12 cellular contexts compared by ENCODE assay signal in genomic region chr3:141242035-141242721, GRCh38. TPM values are rescaled to one million over a fixed set of nuclear protein-coding genes. Genes with fewer than 3 reads are reported as not detected.
A peak's percentile ranks its signal among the peaks of the same experiment; 100 is the strongest.
DNase-seq lines count a peak whose midpoint lies in the region; ATAC-seq and TF ChIP-seq lines count a peak whose summit lies in the region.
"Had no signal": no experiment of that assay in that cellular context is flagged by ENCODE, and none has a peak within 500 bp of the region (broad histone marks: within the 10 kb centered on the region; RNA-seq: fewer than 3 reads in every experiment).

No MANE protein-coding gene starts in this region.

- H3K9me3 Mint-ChIP-seq in activated CD8-positive, alpha-beta T cell treated with anti-CD3 and anti-CD28 coated beads for 36 hours: no peaks in the 10 kb centered on the region

- no peak overlapping the region for H2AFZ ChIP-seq in SK-N-SH (ENCODE audit: low read depth)

- H3K4me2 ChIP-seq in SK-N-SH: no peak overlapping the region

- H3K27me3 Mint-ChIP-seq in activated CD8-positive, alpha-beta T cell treated with anti-CD3 and anti-CD28 coated beads for 36 hours: no peaks in the 10 kb centered on the region

- peaks cover 5% of the 10 kb centered on the region for H3F3A ChIP-seq in SK-N-SH (replicated peaks; ENCODE audit: insufficient read depth)

- no peak overlapping the region for H3K9ac ChIP-seq in SK-N-SH

- TF ChIP-seq RAD21 in SK-N-SH (IDR thresholded peaks at IDR 0.05; ENCODE audit: low read length): no peak

- no peak for TF ChIP-seq CTCF in SK-N-SH (IDR thresholded peaks at IDR 0.05)
- TF ChIP-seq CTCF in activated CD8-positive, alpha-beta T cell treated with anti-CD3 and anti-CD28 coated beads for 36 hours (IDR thresholded peaks at IDR 0.05): no peak
- TF ChIP-seq CTCF in right atrium auricular region (IDR thresholded peaks at IDR 0.05): no peak
- TF ChIP-seq CTCF in thoracic aorta (IDR thresholded peaks at IDR 0.05): no peak

- H3K9me2 ChIP-seq in SK-N-SH: no peaks in the 10 kb centered on the region

- no peak overlapping the region for H3K27ac ChIP-seq in SK-N-SH (ENCODE audit: low read depth in 2 of 2, low read length in 1 of 2)
- peak overlapping the region; percentile 79 to 92 for H3K27ac ChIP-seq in right atrium auricular region
- H3K27ac ChIP-seq in thoracic aorta: peak overlapping the region; percentile 72 to 86
- H3K27ac ChIP-seq: prostate gland had no signal

- intact Hi-C loops in activated CD8-positive, alpha-beta T cell treated with anti-CD3 and anti-CD28 coated beads for 36 hours (cut with micrococcal nuclease): no loop called here

- WGBS in SK-N-SH (ENCODE audit: low lambda C conversion rate): 91% methylated on average over 7 of the region's 7 CpGs

- ATAC-seq in SK-N-SH treated with all-trans-retinoic acid at 6 μM for 48 hours: peak; percentile 12; the same call in 2 of the 3 replicates
- ATAC-seq in activated CD8-positive, alpha-beta T cell treated with anti-CD3 and anti-CD28 coated beads for 36 hours: no peak
- ATAC-seq in thoracic aorta (ENCODE audit: insufficient number of reproducible peaks, low FRiP score, low read depth): peak; percentile 7
- ATAC-seq in GM19023 (IDR thresholded peaks at IDR 0.05; ENCODE audit: unreplicated experiment): no peak

- H3K4me3 Mint-ChIP-seq in activated CD8-positive, alpha-beta T cell treated with anti-CD3 and anti-CD28 coated beads for 36 hours: no peak overlapping the region

- DNase-seq in SK-N-SH (no peak), right atrium auricular region (ENCODE audit: low spot score) (no peak), thoracic aorta (ENCODE audit: low spot score) (no peak), NCI-H128 (lab: John Stamatoyannopoulos, UW; ENCODE audit: unreplicated experiment) (no peak)
- DNase-seq in activated CD8-positive, alpha-beta T cell treated with anti-CD3 and anti-CD28 coated beads for 36 hours: no peak
- DNase-seq in stimulated activated CD4-positive, alpha-beta T cell treated with anti-CD3 and anti-CD28 coated beads, Interleukin-4, amount 100 ng/mL, for 4 hours: no peak
- DNase-seq: foreskin melanocyte, GF-D8, NCI-H345 had no signal

- H3K27me3 ChIP-seq in SK-N-SH (ENCODE audit: insufficient read depth): no peaks in the 10 kb centered on the region
- H3K27me3 ChIP-seq in right atrium auricular region: no peaks in the 10 kb centered on the region
- no peaks in the 10 kb centered on the region for H3K27me3 ChIP-seq in thoracic aorta (replicated peaks; ENCODE audit: insufficient read depth)

- TF ChIP-seq EP300 in SK-N-SH (IDR thresholded peaks at IDR 0.05; ENCODE audit: borderline replicate concordance in 1 of 2, low read depth in 1 of 2, low read length in 1 of 2): no peak

- CTCF ChIA-PET in SK-N-SH (lab: Yijun Ruan, JAX): interaction anchor here (1.0 to 3.8 kb wide), 2 partner anchors 10 to 61 kb away, joined by 5 to 22 read pairs; partner anchors contain the start of gene PXYLP1
- CTCF ChIA-PET in activated CD8-positive, alpha-beta T cell treated with anti-CD3 and anti-CD28 coated beads for 36 hours (lab: Charles Lee): interaction anchor here (0.7 to 8.4 kb wide), 6 partner anchors 10 to 60 kb away, joined by 3 to 65 read pairs (median 10); partner anchors contain the start of gene PXYLP1

- peaks cover 21% of the 10 kb centered on the region for H3K36me3 Mint-ChIP-seq in activated CD8-positive, alpha-beta T cell treated with anti-CD3 and anti-CD28 coated beads for 36 hours (ENCODE audit: low read depth)

- H3K79me2 ChIP-seq in SK-N-SH (ENCODE audit: insufficient read depth): no peaks in the 10 kb centered on the region

- H3K9me3 ChIP-seq in SK-N-SH: no peaks in the 10 kb centered on the region
- no peaks in the 10 kb centered on the region for H3K9me3 ChIP-seq in right atrium auricular region
- no peaks in the 10 kb centered on the region for H3K9me3 ChIP-seq in thoracic aorta
- H3K9me3 ChIP-seq: prostate gland had no signal

- no peaks in the 10 kb centered on the region for H4K20me1 ChIP-seq in SK-N-SH (ENCODE audit: insufficient read depth)

- H3K4me1 ChIP-seq in SK-N-SH (ENCODE audit: control insufficient read depth in 1 of 2, insufficient read depth in 2 of 2, low read depth in 1 of 2, low read length in 1 of 2): peaks cover 21 to 27% of the 10 kb centered on the region in 2 experiments; a peak in 3 of 4 replicates
- H3K4me1 ChIP-seq in right atrium auricular region: peaks cover 0 to 65% of the 10 kb centered on the region in 2 donors
- H3K4me1 ChIP-seq in thoracic aorta (ENCODE audit: control insufficient read depth in 1 of 2, low read depth in 2 of 2): peaks cover 13 to 65% of the 10 kb centered on the region in 2 donors
- H3K4me1 ChIP-seq: prostate gland had no signal

- H3K27ac Mint-ChIP-seq in activated CD8-positive, alpha-beta T cell treated with anti-CD3 and anti-CD28 coated beads for 36 hours: peak overlapping the region; percentile 86

- POLR2A ChIA-PET in SK-N-SH (lab: Yijun Ruan, JAX): no interaction called here
- POLR2A ChIA-PET in activated CD8-positive, alpha-beta T cell treated with anti-CD3 and anti-CD28 coated beads for 36 hours (lab: Charles Lee): interaction anchor here (1.0 to 5.6 kb wide), 4 partner anchors 10 to 18 kb away, joined by 3 to 43 read pairs (median 6); partner anchors contain the start of gene PXYLP1

- H3K36me3 ChIP-seq in SK-N-SH (replicated peaks in 1 of 2; ENCODE audit: control insufficient read depth in 1 of 2, insufficient read depth in 2 of 2, low read length in 1 of 2) (no peaks in the 10 kb centered on the region), right atrium auricular region (no peaks in the 10 kb centered on the region), thoracic aorta (no peaks in the 10 kb centered on the region)
- H3K36me3 ChIP-seq: prostate gland had no signal

- H3K4me3 ChIP-seq in SK-N-SH (ENCODE audit: low read depth in 2 of 2, low read length in 1 of 2): no peak overlapping the region
- no peak overlapping the region for H3K4me3 ChIP-seq in right atrium auricular region
- peak overlapping the region; percentile 24 for H3K4me3 ChIP-seq in thoracic aorta
- H3K4me3 ChIP-seq: prostate gland had no signal

- H3K4me1 Mint-ChIP-seq in activated CD8-positive, alpha-beta T cell treated with anti-CD3 and anti-CD28 coated beads for 36 hours (ENCODE audit: low read depth): peaks cover 62% of the 10 kb centered on the region

TF ChIP-seq in SK-N-SH treated with all-trans-retinoic acid at 6 μM for 48 hours, 23 proteins besides CTCF, POLR2A, EP300 and RAD21 (continues in another document):
- no peak for TF ChIP-seq ZFP30 (CRISPR knock-in tag; IDR thresholded peaks at IDR 0.05)
- TF ChIP-seq ZC3H10 (CRISPR knock-in tag; IDR thresholded peaks at IDR 0.05): no peak
- TF ChIP-seq ISL1 (CRISPR knock-in tag; IDR thresholded peaks at IDR 0.05): no peak

TF ChIP-seq in SK-N-SH, 30 proteins besides CTCF, POLR2A, EP300 and RAD21 (continues in another document):
- no peak for TF ChIP-seq FOXJ3 (CRISPR knock-in tag; IDR thresholded peaks at IDR 0.05)
- no peak for TF ChIP-seq IRF3 (IDR thresholded peaks at IDR 0.05; ENCODE audit: low read depth, low read length)
- TF ChIP-seq ZBTB33 (IDR thresholded peaks at IDR 0.05; ENCODE audit: borderline replicate concordance, low read depth): no peak
- no peak for TF ChIP-seq POLR2AphosphoS5 (IDR thresholded peaks at IDR 0.05; ENCODE audit: low read depth, low read length)
- no peak for TF ChIP-seq USF2 (IDR thresholded peaks at IDR 0.05; ENCODE audit: borderline replicate concordance, low read depth, low read length)
- TF ChIP-seq YY1 (IDR thresholded peaks at IDR 0.05; ENCODE audit: low read depth): no peak
- no peak for TF ChIP-seq CHD2 (IDR thresholded peaks at IDR 0.05; ENCODE audit: low read length, partially characterized antibody)

RNA-seq across cellular contexts. Expression of gene PXYLP1, which starts 10.6 kb away (rescaled TPM):
- polyA plus RNA-seq in SK-N-SH (2012; rRNA removed): 8.6 and 12.1 TPM in 2 replicates
- 8.4 and 8.8 TPM in 2 replicates for polyA plus RNA-seq in SK-N-SH (2012; cell fraction: cytosol; rRNA removed)
- polyA plus RNA-seq in SK-N-SH (2012; cell fraction: nucleus; rRNA removed): 11.6 and 16.9 TPM in 2 replicates
- 10 to 100 TPM; 14.9 to 17.2 TPM for total RNA-seq in activated CD8-positive, alpha-beta T cell treated with anti-CD3 and anti-CD28 coated beads for 36 hours
- total RNA-seq in right atrium auricular region (10 to 100 TPM in 1 of 2 donors, 1 to 10 TPM in 1; 7.5 to 14.5 TPM), thoracic aorta (10 to 100 TPM; 15.2 to 23.2 TPM)

Comparison
In these comparisons a context has a peak if more than half of its experiments do, and no peak if none do; other contexts are left out.
1. ATAC-seq: peak in SK-N-SH treated with all-trans-retinoic acid at 6 μM for 48 hours (single experiment) and thoracic aorta (single experiment); none in activated CD8-positive, alpha-beta T cell treated with anti-CD3 and anti-CD28 coated beads for 36 hours (single experiment) and GM19023 (single experiment).
2. H3K27ac ChIP-seq: peak in right atrium auricular region (2 of 2) and thoracic aorta (2 of 2); none in SK-N-SH (0 of 2).